2 cellular contexts compared by ENCODE assay signal in genomic region chr19:32880607-32881006, GRCh38.
TF ChIP-seq lines count a peak whose summit lies in the region.

No MANE protein-coding gene starts in this region.

TF ChIP-seq in HepG2, 621 proteins besides CTCF, POLR2A, EP300 and RAD21:
- TF ChIP-seq IKZF5 (CRISPR knock-in tag; IDR thresholded peaks at IDR 0.05) = no peak
- no peak for TF ChIP-seq SIN3A (IDR thresholded peaks at IDR 0.05; ENCODE audit: borderline replicate concordance, low read depth, low read length)
- no peak for TF ChIP-seq ATF3 (CRISPR knock-in tag; IDR thresholded peaks at IDR 0.05)

TF ChIP-seq in GM23338, 12 proteins besides CTCF, POLR2A, EP300 and RAD21:
- TF ChIP-seq ZNF462 (CRISPR knock-in tag; IDR thresholded peaks at IDR 0.05) (no peak), JUNB (IDR thresholded peaks at IDR 0.05; ENCODE audit: unreplicated experiment) (no peak), POLR2AphosphoS5 (IDR thresholded peaks at IDR 0.05; ENCODE audit: low read depth) (no peak), ZNF331 (CRISPR knock-in tag; IDR thresholded peaks at IDR 0.05; ENCODE audit: low read depth) (no peak), ETS1 (IDR thresholded peaks at IDR 0.05) (no peak), STAT1 (IDR thresholded peaks at IDR 0.05; ENCODE audit: unreplicated experiment) (no peak), NANOG (IDR thresholded peaks at IDR 0.05; ENCODE audit: borderline replicate concordance) (no peak), EZH2phosphoT487 (IDR thresholded peaks at IDR 0.05; ENCODE audit: unreplicated experiment) (no peak), ZNF114 (CRISPR knock-in tag; IDR thresholded peaks at IDR 0.05) (no peak), EZH2 (IDR thresholded peaks at IDR 0.05; ENCODE audit: low read depth, unreplicated experiment) (no peak), REST (IDR thresholded peaks at IDR 0.05; ENCODE audit: unreplicated experiment) (no peak), CREB1 (CRISPR knock-in tag; IDR thresholded peaks at IDR 0.05; ENCODE audit: low read depth) (no peak)
